In the genomic region with DNA sequence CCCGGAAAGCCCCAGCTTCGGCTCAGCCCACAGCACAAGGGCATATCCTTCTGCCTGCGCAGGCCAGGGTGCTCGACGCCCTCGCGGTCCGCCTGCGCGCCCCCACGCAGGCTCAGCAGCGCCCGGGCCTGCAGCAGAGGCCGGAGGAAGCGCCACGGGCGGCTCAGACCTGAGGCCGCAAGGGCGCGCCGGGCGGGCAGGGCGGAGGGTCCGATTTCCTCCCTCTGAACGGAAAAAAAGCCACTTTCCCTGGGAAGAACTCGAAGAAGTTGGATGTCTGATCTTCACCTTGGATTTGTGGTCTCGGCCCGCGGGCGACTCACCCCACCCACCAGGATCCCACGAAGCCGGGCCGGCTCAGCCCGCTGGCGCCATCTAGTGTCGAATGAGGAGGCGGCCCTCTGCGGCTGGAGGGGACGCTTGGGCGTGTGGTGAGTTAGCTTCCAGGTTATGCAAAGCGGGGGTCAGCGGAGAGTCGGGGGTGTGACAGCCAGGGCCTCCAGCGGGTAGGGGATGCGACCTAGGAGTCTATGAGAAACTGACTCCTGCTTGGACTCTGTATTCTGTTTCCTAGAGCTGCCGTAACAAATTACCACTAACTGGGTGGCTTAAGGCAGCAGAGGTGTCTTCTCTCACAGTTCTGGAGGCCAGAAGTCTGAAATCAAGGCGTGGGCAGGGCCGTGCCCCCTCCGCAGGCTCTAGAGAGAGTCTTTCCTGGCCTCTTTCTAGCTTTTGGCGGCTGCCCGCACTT, we compare ENCODE assay signal across 1 cellular context.
TF ChIP-seq lines count a peak whose summit lies in the region.

No MANE protein-coding gene starts in this region.

TF ChIP-seq in K562, 482 proteins besides CTCF, POLR2A, EP300 and RAD21 (continued from another document and continues in another):
- TF ChIP-seq, protein P1, sequence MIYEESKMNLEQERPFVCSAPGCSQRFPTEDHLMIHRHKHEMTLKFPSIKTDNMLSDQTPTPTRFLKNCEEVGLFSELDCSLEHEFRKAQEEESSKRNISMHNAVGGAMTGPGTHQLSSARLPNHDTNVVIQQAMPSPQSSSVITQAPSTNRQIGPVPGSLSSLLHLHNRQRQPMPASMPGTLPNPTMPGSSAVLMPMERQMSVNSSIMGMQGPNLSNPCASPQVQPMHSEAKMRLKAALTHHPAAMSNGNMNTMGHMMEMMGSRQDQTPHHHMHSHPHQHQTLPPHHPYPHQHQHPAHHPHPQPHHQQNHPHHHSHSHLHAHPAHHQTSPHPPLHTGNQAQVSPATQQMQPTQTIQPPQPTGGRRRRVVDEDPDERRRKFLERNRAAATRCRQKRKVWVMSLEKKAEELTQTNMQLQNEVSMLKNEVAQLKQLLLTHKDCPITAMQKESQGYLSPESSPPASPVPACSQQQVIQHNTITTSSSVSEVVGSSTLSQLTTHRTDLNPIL (CRISPR knock-in tag; IDR thresholded peaks at IDR 0.05): no peak
- TF ChIP-seq, protein P2, sequence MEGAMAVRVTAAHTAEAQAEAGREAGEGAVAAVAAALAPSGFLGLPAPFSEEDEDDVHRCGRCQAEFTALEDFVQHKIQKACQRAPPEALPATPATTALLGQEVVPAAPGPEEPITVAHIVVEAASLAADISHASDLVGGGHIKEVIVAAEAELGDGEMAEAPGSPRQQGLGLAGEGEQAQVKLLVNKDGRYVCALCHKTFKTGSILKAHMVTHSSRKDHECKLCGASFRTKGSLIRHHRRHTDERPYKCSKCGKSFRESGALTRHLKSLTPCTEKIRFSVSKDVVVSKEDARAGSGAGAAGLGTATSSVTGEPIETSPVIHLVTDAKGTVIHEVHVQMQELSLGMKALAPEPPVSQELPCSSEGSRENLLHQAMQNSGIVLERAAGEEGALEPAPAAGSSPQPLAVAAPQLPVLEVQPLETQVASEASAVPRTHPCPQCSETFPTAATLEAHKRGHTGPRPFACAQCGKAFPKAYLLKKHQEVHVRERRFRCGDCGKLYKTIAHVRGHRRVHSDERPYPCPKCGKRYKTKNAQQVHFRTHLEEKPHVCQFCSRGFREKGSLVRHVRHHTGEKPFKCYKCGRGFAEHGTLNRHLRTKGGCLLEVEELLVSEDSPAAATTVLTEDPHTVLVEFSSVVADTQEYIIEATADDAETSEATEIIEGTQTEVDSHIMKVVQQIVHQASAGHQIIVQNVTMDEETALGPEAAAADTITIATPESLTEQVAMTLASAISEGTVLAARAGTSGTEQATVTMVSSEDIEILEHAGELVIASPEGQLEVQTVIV (CRISPR knock-in tag; IDR thresholded peaks at IDR 0.05; ENCODE audit: borderline replicate concordance): no peak
- TF ChIP-seq, protein P3, sequence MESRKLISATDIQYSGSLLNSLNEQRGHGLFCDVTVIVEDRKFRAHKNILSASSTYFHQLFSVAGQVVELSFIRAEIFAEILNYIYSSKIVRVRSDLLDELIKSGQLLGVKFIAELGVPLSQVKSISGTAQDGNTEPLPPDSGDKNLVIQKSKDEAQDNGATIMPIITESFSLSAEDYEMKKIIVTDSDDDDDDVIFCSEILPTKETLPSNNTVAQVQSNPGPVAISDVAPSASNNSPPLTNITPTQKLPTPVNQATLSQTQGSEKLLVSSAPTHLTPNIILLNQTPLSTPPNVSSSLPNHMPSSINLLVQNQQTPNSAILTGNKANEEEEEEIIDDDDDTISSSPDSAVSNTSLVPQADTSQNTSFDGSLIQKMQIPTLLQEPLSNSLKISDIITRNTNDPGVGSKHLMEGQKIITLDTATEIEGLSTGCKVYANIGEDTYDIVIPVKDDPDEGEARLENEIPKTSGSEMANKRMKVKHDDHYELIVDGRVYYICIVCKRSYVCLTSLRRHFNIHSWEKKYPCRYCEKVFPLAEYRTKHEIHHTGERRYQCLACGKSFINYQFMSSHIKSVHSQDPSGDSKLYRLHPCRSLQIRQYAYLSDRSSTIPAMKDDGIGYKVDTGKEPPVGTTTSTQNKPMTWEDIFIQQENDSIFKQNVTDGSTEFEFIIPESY (CRISPR knock-in tag; IDR thresholded peaks at IDR 0.05): peak; percentile 58
- TF ChIP-seq, protein P4, sequence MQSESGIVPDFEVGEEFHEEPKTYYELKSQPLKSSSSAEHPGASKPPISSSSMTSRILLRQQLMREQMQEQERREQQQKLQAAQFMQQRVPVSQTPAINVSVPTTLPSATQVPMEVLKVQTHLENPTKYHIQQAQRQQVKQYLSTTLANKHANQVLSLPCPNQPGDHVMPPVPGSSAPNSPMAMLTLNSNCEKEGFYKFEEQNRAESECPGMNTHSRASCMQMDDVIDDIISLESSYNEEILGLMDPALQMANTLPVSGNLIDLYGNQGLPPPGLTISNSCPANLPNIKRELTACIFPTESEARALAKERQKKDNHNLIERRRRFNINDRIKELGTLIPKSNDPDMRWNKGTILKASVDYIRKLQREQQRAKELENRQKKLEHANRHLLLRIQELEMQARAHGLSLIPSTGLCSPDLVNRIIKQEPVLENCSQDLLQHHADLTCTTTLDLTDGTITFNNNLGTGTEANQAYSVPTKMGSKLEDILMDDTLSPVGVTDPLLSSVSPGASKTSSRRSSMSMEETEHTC (IDR thresholded peaks at IDR 0.05): no peak
- TF ChIP-seq, protein P5, sequence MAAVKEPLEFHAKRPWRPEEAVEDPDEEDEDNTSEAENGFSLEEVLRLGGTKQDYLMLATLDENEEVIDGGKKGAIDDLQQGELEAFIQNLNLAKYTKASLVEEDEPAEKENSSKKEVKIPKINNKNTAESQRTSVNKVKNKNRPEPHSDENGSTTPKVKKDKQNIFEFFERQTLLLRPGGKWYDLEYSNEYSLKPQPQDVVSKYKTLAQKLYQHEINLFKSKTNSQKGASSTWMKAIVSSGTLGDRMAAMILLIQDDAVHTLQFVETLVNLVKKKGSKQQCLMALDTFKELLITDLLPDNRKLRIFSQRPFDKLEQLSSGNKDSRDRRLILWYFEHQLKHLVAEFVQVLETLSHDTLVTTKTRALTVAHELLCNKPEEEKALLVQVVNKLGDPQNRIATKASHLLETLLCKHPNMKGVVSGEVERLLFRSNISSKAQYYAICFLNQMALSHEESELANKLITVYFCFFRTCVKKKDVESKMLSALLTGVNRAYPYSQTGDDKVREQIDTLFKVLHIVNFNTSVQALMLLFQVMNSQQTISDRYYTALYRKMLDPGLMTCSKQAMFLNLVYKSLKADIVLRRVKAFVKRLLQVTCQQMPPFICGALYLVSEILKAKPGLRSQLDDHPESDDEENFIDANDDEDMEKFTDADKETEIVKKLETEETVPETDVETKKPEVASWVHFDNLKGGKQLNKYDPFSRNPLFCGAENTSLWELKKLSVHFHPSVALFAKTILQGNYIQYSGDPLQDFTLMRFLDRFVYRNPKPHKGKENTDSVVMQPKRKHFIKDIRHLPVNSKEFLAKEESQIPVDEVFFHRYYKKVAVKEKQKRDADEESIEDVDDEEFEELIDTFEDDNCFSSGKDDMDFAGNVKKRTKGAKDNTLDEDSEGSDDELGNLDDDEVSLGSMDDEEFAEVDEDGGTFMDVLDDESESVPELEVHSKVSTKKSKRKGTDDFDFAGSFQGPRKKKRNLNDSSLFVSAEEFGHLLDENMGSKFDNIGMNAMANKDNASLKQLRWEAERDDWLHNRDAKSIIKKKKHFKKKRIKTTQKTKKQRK (IDR thresholded peaks at IDR 0.05; ENCODE audit: borderline replicate concordance, low read depth, low read length): no peak
- TF ChIP-seq TCF7L2 (IDR thresholded peaks at IDR 0.05; ENCODE audit: low read depth, low read length): no peak
- 0 out of 2 replicates have a peak, but pooled peaks have one; percentile 34 for TF ChIP-seq TOE1 (IDR thresholded peaks at IDR 0.05; ENCODE audit: borderline replicate concordance)
- TF ChIP-seq TOE1 (CRISPR knock-in tag; IDR thresholded peaks at IDR 0.05; ENCODE audit: borderline replicate concordance, low read depth): no peak
- 0 out of 2 replicates have a peak, but pooled peaks have one; percentile 23 for TF ChIP-seq HNRNPL (IDR thresholded peaks at IDR 0.05; ENCODE audit: low read depth, low read length)
- no peak for TF ChIP-seq ZNF354B (CRISPR knock-in tag; IDR thresholded peaks at IDR 0.05)
- no peak for TF ChIP-seq NFXL1 (CRISPR knock-in tag; IDR thresholded peaks at IDR 0.05)
- no peak for TF ChIP-seq MIER1 (IDR thresholded peaks at IDR 0.05; ENCODE audit: low read depth)
- TF ChIP-seq, protein P6, sequence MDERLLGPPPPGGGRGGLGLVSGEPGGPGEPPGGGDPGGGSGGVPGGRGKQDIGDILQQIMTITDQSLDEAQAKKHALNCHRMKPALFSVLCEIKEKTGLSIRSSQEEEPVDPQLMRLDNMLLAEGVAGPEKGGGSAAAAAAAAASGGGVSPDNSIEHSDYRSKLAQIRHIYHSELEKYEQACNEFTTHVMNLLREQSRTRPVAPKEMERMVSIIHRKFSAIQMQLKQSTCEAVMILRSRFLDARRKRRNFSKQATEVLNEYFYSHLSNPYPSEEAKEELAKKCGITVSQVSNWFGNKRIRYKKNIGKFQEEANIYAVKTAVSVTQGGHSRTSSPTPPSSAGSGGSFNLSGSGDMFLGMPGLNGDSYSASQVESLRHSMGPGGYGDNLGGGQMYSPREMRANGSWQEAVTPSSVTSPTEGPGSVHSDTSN (CRISPR knock-in tag; IDR thresholded peaks at IDR 0.05; ENCODE audit: low read depth): no peak
- TF ChIP-seq, protein P6 (tag; conservative IDR thresholded peaks at IDR 0.05; ENCODE audit: low read depth): no peak
- TF ChIP-seq CBX8 (IDR thresholded peaks at IDR 0.05; ENCODE audit: borderline replicate concordance, extremely low read depth, low read depth, low read length, poor library complexity, severe bottlenecking): no peak
- TF ChIP-seq, protein P7, sequence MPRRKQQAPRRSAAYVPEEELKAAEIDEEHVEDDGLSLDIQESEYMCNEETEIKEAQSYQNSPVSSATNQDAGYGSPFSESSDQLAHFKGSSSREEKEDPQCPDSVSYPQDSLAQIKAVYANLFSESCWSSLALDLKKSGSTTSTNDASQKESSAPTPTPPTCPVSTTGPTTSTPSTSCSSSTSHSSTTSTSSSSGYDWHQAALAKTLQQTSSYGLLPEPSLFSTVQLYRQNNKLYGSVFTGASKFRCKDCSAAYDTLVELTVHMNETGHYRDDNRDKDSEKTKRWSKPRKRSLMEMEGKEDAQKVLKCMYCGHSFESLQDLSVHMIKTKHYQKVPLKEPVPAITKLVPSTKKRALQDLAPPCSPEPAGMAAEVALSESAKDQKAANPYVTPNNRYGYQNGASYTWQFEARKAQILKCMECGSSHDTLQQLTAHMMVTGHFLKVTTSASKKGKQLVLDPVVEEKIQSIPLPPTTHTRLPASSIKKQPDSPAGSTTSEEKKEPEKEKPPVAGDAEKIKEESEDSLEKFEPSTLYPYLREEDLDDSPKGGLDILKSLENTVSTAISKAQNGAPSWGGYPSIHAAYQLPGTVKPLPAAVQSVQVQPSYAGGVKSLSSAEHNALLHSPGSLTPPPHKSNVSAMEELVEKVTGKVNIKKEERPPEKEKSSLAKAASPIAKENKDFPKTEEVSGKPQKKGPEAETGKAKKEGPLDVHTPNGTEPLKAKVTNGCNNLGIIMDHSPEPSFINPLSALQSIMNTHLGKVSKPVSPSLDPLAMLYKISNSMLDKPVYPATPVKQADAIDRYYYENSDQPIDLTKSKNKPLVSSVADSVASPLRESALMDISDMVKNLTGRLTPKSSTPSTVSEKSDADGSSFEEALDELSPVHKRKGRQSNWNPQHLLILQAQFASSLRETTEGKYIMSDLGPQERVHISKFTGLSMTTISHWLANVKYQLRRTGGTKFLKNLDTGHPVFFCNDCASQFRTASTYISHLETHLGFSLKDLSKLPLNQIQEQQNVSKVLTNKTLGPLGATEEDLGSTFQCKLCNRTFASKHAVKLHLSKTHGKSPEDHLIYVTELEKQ (CRISPR knock-in tag; IDR thresholded peaks at IDR 0.05): no peak
- TF ChIP-seq FOXM1 (IDR thresholded peaks at IDR 0.05; ENCODE audit: low read depth): no peak
- TF ChIP-seq FOXM1 (CRISPR knock-in tag; IDR thresholded peaks at IDR 0.05; ENCODE audit: low read depth): no peak
- no peak for TF ChIP-seq GTF2A2 (tag; IDR thresholded peaks at IDR 0.05)
- no peak for TF ChIP-seq ZNF551 (CRISPR knock-in tag; IDR thresholded peaks at IDR 0.05)
- TF ChIP-seq MYC (IDR thresholded peaks at IDR 0.05; ENCODE audit: low read depth, low read length): no peak
- no peak for TF ChIP-seq MYC (CRISPR knock-in tag; IDR thresholded peaks at IDR 0.05; ENCODE audit: borderline replicate concordance, low read depth)
- TF ChIP-seq, protein P8, sequence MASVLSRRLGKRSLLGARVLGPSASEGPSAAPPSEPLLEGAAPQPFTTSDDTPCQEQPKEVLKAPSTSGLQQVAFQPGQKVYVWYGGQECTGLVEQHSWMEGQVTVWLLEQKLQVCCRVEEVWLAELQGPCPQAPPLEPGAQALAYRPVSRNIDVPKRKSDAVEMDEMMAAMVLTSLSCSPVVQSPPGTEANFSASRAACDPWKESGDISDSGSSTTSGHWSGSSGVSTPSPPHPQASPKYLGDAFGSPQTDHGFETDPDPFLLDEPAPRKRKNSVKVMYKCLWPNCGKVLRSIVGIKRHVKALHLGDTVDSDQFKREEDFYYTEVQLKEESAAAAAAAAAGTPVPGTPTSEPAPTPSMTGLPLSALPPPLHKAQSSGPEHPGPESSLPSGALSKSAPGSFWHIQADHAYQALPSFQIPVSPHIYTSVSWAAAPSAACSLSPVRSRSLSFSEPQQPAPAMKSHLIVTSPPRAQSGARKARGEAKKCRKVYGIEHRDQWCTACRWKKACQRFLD (CRISPR knock-in tag; IDR thresholded peaks at IDR 0.05): no peak
- TF ChIP-seq ZZZ3 (IDR thresholded peaks at IDR 0.05): no peak
- TF ChIP-seq, protein P9, sequence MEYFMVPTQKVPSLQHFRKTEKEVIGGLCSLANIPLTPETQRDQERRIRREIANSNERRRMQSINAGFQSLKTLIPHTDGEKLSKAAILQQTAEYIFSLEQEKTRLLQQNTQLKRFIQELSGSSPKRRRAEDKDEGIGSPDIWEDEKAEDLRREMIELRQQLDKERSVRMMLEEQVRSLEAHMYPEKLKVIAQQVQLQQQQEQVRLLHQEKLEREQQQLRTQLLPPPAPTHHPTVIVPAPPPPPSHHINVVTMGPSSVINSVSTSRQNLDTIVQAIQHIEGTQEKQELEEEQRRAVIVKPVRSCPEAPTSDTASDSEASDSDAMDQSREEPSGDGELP (CRISPR knock-in tag; IDR thresholded peaks at IDR 0.05; ENCODE audit: borderline replicate concordance): peak; percentile 60; the same call in 1 of the 2 replicates
- TF ChIP-seq BRD9 (IDR thresholded peaks at IDR 0.05; ENCODE audit: low read depth, partially characterized antibody): peak; percentile 37
- TF ChIP-seq NRF1 (conservative IDR thresholded peaks at IDR 0.05 in 1 of 2, IDR thresholded peaks at IDR 0.05 in 1 of 2): peak; percentile 85 to 87
- no peak for TF ChIP-seq YY1 (IDR thresholded peaks at IDR 0.05; ENCODE audit: borderline replicate concordance in 1 of 3, control insufficient read depth in 1 of 3, extremely low read depth in 1 of 3, insufficient read depth in 3 of 3, insufficient read length in 1 of 3, insufficient replicate concordance in 2 of 3, low read depth in 1 of 3, low read length in 2 of 3)
- no peak for TF ChIP-seq HDGF (IDR thresholded peaks at IDR 0.05)
- no peak for TF ChIP-seq FOXA3 (CRISPR knock-in tag; conservative IDR thresholded peaks at IDR 0.05 in 1 of 2, IDR thresholded peaks at IDR 0.05 in 1 of 2)
